In the genomic region with DNA sequence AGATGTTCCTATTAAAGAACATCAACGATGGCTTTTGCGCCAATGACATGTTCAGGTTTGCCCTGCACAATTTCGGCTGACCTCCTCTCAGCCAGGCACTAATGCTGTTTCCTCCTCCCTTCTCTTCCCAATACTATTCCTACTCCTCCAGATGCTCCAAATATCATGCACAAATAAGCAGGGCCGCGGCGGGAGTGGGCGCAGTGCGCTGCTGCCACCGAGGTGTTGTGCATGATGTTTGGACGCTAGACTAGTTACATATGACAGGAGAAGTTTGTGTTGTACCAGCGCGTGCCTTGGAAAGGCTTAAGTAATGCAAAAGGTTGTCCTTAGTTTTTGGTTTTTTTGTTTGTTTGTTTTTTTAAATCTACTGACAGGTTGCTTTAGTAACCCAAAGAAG, we compare ENCODE assay signal across 36 cellular contexts.
"Had no signal": no experiment of that assay in that cellular context is flagged by ENCODE, and none has a peak within 500 bp of the region (broad histone marks: within the 10 kb centered on the region; RNA-seq: fewer than 3 reads in every experiment).

No MANE protein-coding gene starts in this region.

- H3K4me3 ChIP-seq: MG63 had no signal

- DNase-seq: Karpas-422, Kasumi-1, KBM-7, KG1, MG63, MM.1S, MV-4-11, NCI-H1048, NCI-H1092, NCI-H1092 treated with DMSO at 0.1 percent for 48 hours, NCI-H1105, NCI-H1105 treated with DMSO at 0.1 percent for 48 hours, NCI-H1417, NCI-H1417 treated with DMSO at 0.1 percent for 48 hours, NCI-H1436, NCI-H1436 treated with DMSO at 0.1 percent for 48 hours, NCI-H146, NCI-H1694, NCI-H1694 treated with DMSO at 0.1 percent for 48 hours, NCI-H187, NCI-H187 treated with DMSO at 0.1 percent for 48 hours, NCI-H1930, NCI-H2029, NCI-H2029 treated with DMSO at 0.1 percent for 48 hours, NCI-H2081, NCI-H2081 treated with DMSO at 0.1 percent for 48 hours, NCI-H2107, NCI-H2171, NCI-H2171 treated with DMSO at 0.1 percent for 48 hours, NCI-H2227 treated with DMSO at 0.1 percent for 48 hours, NCI-H226, NCI-H345, NCI-H446, NCI-H446 treated with DMSO at 0.1 percent for 48 hours, NCI-H510A had no signal

- H3K4me2 ChIP-seq: KMS-11 had no signal

- H3K36me3 ChIP-seq: MG63 had no signal

- H3K27me3 ChIP-seq: MG63 had no signal

- H3K9me3 ChIP-seq: MG63 had no signal

- H3K27ac ChIP-seq: KMS-11 had no signal

- H3K9ac ChIP-seq: KMS-11 had no signal
